Comparison of ENCODE assay signal across 23 cellular contexts in genomic region chrX:39603291-39603690, GRCh38.
DNase-seq lines count a peak whose midpoint lies in the region; ATAC-seq and TF ChIP-seq lines count a peak whose summit lies in the region.
"Had no signal": no experiment of that assay in that cellular context is flagged by ENCODE, and none has a peak within 500 bp of the region (broad histone marks: within the 10 kb centered on the region; RNA-seq: fewer than 3 reads in every experiment).

No MANE protein-coding gene starts in this region.

- DNase-seq in AG20443 (ENCODE audit: low spot score) (peak; percentile 17), adipocyte (ENCODE audit: low read depth) (peak; percentile 20), mesendoderm (peak; percentile 49), sciatic nerve (ENCODE audit: low spot score) (no peak), Caco-2 (no peak), NCI-H774 (lab: John Stamatoyannopoulos, UW) (no peak)
- DNase-seq in activated naive CD4-positive, alpha-beta T cell treated with anti-CD3 and anti-CD28 coated beads, Interleukin-2, amount 10 ng/mL, durations not matched to agents 7 days and 5 days: no peak
- DNase-seq: Calu3; CD8-positive, alpha-beta memory T cell; DMS79 treated with DMSO at 0.1 percent for 48 hours; NCI-H1048; NCI-H1417; NCI-H1694; NCI-H2029 treated with DMSO at 0.1 percent for 48 hours; NCI-H2227 treated with DMSO at 0.1 percent for 48 hours; NCI-H510A; NCI-H748 treated with DMSO at 0.1 percent for 48 hours; NK-92 treated with Interleukin-12 subunit alpha and Interleukin-12 subunit beta, amount 100 ng/mL, for 24 hours; PC-3; SJCRH30 had no signal

- H3K36me3 ChIP-seq in adipocyte (ENCODE audit: control insufficient read depth, insufficient read depth, low read length, severe bottlenecking) (no peaks in the 10 kb centered on the region), mesendoderm (ENCODE audit: control insufficient read depth, insufficient read depth, low read length) (no peaks in the 10 kb centered on the region), Caco-2 (ENCODE audit: control insufficient read depth, insufficient read depth, low read length) (no peaks in the 10 kb centered on the region)
- H3K36me3 ChIP-seq: SJCRH30 had no signal

- intact Hi-C loops in sciatic nerve (cut with DNase I): no loop called here
- intact Hi-C loops in Caco-2 (cut with micrococcal nuclease; ENCODE audit: unreplicated experiment): no loop called here

- H3K4ac ChIP-seq in mesendoderm (ENCODE audit: low read depth, low read length): no peak overlapping the region

- H3K27me3 ChIP-seq in adipocyte (replicated peaks; ENCODE audit: control insufficient read depth, insufficient read depth, low read length): peaks cover 59% of the 10 kb centered on the region
- no peaks in the 10 kb centered on the region for H3K27me3 ChIP-seq in mesendoderm (ENCODE audit: insufficient read depth, low read length, poor library complexity)
- H3K27me3 ChIP-seq in Caco-2 (replicated peaks; ENCODE audit: control insufficient read depth, insufficient read depth, low read length): no peaks in the 10 kb centered on the region
- H3K27me3 ChIP-seq: SJCRH30 had no signal

- peak; percentile 80 for ATAC-seq in sciatic nerve
- ATAC-seq: PC-3, Right ventricle myocardium inferior had no signal

- H3K79me2 ChIP-seq in mesendoderm (ENCODE audit: control insufficient read depth, insufficient read depth, low read length): no peaks in the 10 kb centered on the region

- CTCF ChIA-PET in activated naive CD4-positive, alpha-beta T cell treated with anti-CD3 and anti-CD28 coated beads, Interleukin-2, amount 10 ng/mL, durations not matched to agents 7 days and 5 days (lab: Charles Lee): no interaction called here
- CTCF ChIA-PET in Caco-2 (lab: Charles Lee): no interaction called here

- no peak overlapping the region for H2BK120ac ChIP-seq in mesendoderm (ENCODE audit: low read depth, low read length)

- peaks cover 31% of the 10 kb centered on the region for H3K9me3 ChIP-seq in adipocyte (ENCODE audit: control insufficient read depth, low read length)
- H3K9me3 ChIP-seq in Caco-2: no peaks in the 10 kb centered on the region
- H3K9me3 ChIP-seq: SJCRH30 had no signal

- no peaks in the 10 kb centered on the region for H3K9me3 Mint-ChIP-seq in activated naive CD4-positive, alpha-beta T cell treated with anti-CD3 and anti-CD28 coated beads, Interleukin-2, amount 10 ng/mL, durations not matched to agents 7 days and 5 days
- no peaks in the 10 kb centered on the region for H3K9me3 Mint-ChIP-seq in Caco-2 (ENCODE audit: unreplicated experiment)

- H3K27me3 Mint-ChIP-seq in activated naive CD4-positive, alpha-beta T cell treated with anti-CD3 and anti-CD28 coated beads, Interleukin-2, amount 10 ng/mL, durations not matched to agents 7 days and 5 days: no peaks in the 10 kb centered on the region
- no peaks in the 10 kb centered on the region for H3K27me3 Mint-ChIP-seq in Caco-2 (ENCODE audit: insufficient read depth, unreplicated experiment)

- no peak overlapping the region for H2BK5ac ChIP-seq in mesendoderm (ENCODE audit: low read length)

- H3K4me3 Mint-ChIP-seq in activated naive CD4-positive, alpha-beta T cell treated with anti-CD3 and anti-CD28 coated beads, Interleukin-2, amount 10 ng/mL, durations not matched to agents 7 days and 5 days: no peak overlapping the region
- H3K4me3 Mint-ChIP-seq in Caco-2 (ENCODE audit: unreplicated experiment): no peak overlapping the region
- H3K4me3 Mint-ChIP-seq: B cell; CD8-positive, alpha-beta memory T cell had no signal

- TF ChIP-seq CTCF in Caco-2 (IDR thresholded peaks at IDR 0.05; ENCODE audit: insufficient read depth in 1 of 2, low read depth in 1 of 2, low read length in 1 of 2, severe bottlenecking in 1 of 2, unreplicated experiment in 1 of 2): no peak

- H4K5ac ChIP-seq in mesendoderm (ENCODE audit: low read length): no peak overlapping the region

- no peak overlapping the region for H3K23ac ChIP-seq in mesendoderm (ENCODE audit: low read length)

- H3K4me3 ChIP-seq in adipocyte (ENCODE audit: low read length): no peak overlapping the region
- no peak overlapping the region for H3K4me3 ChIP-seq in mesendoderm (ENCODE audit: low read length)
- H3K4me3 ChIP-seq in Caco-2 (ENCODE audit: low read depth, low read length): no peak overlapping the region
- H3K4me3 ChIP-seq: SJCRH30 had no signal

- H3K79me1 ChIP-seq in mesendoderm (ENCODE audit: low read length): no peaks in the 10 kb centered on the region

- H3K56ac ChIP-seq in mesendoderm (ENCODE audit: low read length): no peak overlapping the region

- no peak overlapping the region for H2BK15ac ChIP-seq in mesendoderm (replicated peaks; ENCODE audit: low read depth)

- H3K9ac ChIP-seq in adipocyte (ENCODE audit: low read length) (no peak overlapping the region), mesendoderm (ENCODE audit: low read length) (no peak overlapping the region)

- no peaks in the 10 kb centered on the region for H3K36me3 Mint-ChIP-seq in activated naive CD4-positive, alpha-beta T cell treated with anti-CD3 and anti-CD28 coated beads, Interleukin-2, amount 10 ng/mL, durations not matched to agents 7 days and 5 days
- H3K36me3 Mint-ChIP-seq in Caco-2 (ENCODE audit: insufficient read depth, unreplicated experiment): no peaks in the 10 kb centered on the region
- H3K36me3 Mint-ChIP-seq: CD8-positive, alpha-beta memory T cell had no signal

- no peak overlapping the region for H3K27ac ChIP-seq in mesendoderm (ENCODE audit: low read depth, low read length)
- H3K27ac ChIP-seq: C4-2B, SJCRH30 had no signal

- H3K4me1 Mint-ChIP-seq in activated naive CD4-positive, alpha-beta T cell treated with anti-CD3 and anti-CD28 coated beads, Interleukin-2, amount 10 ng/mL, durations not matched to agents 7 days and 5 days: no peaks in the 10 kb centered on the region
- no peaks in the 10 kb centered on the region for H3K4me1 Mint-ChIP-seq in Caco-2 (ENCODE audit: low read depth, unreplicated experiment)
- H3K4me1 Mint-ChIP-seq: B cell; CD8-positive, alpha-beta memory T cell had no signal

- no peak overlapping the region for H2AK5ac ChIP-seq in mesendoderm (ENCODE audit: low read length)

- H3K27ac Mint-ChIP-seq in activated naive CD4-positive, alpha-beta T cell treated with anti-CD3 and anti-CD28 coated beads, Interleukin-2, amount 10 ng/mL, durations not matched to agents 7 days and 5 days: no peak overlapping the region
- no peak overlapping the region for H3K27ac Mint-ChIP-seq in Caco-2 (ENCODE audit: unreplicated experiment)
- H3K27ac Mint-ChIP-seq: B cell; CD8-positive, alpha-beta memory T cell had no signal

- no peak overlapping the region for H4K8ac ChIP-seq in mesendoderm (ENCODE audit: low read depth, low read length)

- no peaks in the 10 kb centered on the region for H3K4me1 ChIP-seq in adipocyte (ENCODE audit: control insufficient read depth, insufficient read depth, low read length)
- no peaks in the 10 kb centered on the region for H3K4me1 ChIP-seq in mesendoderm (ENCODE audit: control insufficient read depth, low read depth, low read length)
- H3K4me1 ChIP-seq in Caco-2: no peaks in the 10 kb centered on the region

- no TSS peak for BruUV-seq in Caco-2 (replicated peaks; lab: Mats Ljungman, UMichigan)

- no peak overlapping the region for H3K18ac ChIP-seq in mesendoderm (ENCODE audit: low read length)

- POLR2A ChIA-PET in Caco-2 (lab: Charles Lee): no interaction called here

- H3K4me2 ChIP-seq in mesendoderm (ENCODE audit: low read length): no peak overlapping the region

- no CpG with 5 or more reads among the region's 5 CpGs for WGBS in mesendoderm (ENCODE audit: extremely low coverage, insufficient coverage, low lambda C conversion rate)

Comparison
In these comparisons a context has a peak if more than half of its experiments do, and no peak if none do; other contexts are left out.
1. DNase-seq: peak in AG20443 (single experiment), adipocyte (single experiment) and mesendoderm (single experiment); none in sciatic nerve (single experiment), activated naive CD4-positive, alpha-beta T cell treated with anti-CD3 and anti-CD28 coated beads, Interleukin-2, amount 10 ng/mL, durations not matched to agents 7 days and 5 days (single experiment), Caco-2 (0 of 2) and NCI-H774 (single experiment).